In the genomic region with DNA sequence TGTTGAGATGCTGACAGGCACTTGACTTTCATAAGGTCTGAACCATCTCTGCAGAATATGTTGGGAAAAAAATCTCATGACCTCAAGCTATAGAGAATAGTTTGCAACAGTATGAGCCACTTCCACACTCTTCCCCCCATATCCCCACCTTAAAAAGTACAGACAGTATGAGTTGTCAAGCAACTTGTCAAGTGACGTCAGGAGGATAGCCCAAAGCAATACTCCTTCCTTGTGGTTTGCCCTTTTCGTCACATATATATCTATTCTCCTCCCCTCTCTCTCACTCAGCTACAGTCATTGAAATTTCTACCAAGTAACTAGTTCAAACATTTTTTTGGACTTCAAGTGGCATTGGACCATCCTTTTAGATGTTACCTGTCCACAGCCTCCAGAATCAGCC, we compare ENCODE assay signal across 27 cellular contexts.
"Had no signal": no experiment of that assay in that cellular context is flagged by ENCODE, and none has a peak within 500 bp of the region (broad histone marks: within the 10 kb centered on the region; RNA-seq: fewer than 3 reads in every experiment).

No MANE protein-coding gene starts in this region.

- H3K4me3 ChIP-seq: K562, SK-N-MC had no signal

- FAIRE-seq: K562, RCC 7860, TTC549 had no signal

- DNase-seq: activated B cell treated with CpG ODN at 0.5 μM for 24 hours; activated CD4-positive, alpha-beta memory T cell treated with anti-CD3 and anti-CD28 coated beads for 36 hours; activated CD4-positive, alpha-beta T cell treated with anti-CD3 and anti-CD28 coated beads for 1 hour; activated CD4-positive, alpha-beta T cell treated with anti-CD3 and anti-CD28 coated beads, Interleukin-2, amount 10 ng/mL, durations not matched to agents 7 days and 5 days; activated CD8-positive, alpha-beta memory T cell treated with anti-CD3 and anti-CD28 coated beads for 24 hours; activated effector memory CD4-positive, alpha-beta T cell treated with anti-CD3 and anti-CD28 coated beads, Interleukin-2, amount 50 U/mL, for 16 hours; activated naive CD4-positive, alpha-beta T cell treated with Interleukin-2 at 50 U/mL for 16 hours; activated naive CD8-positive, alpha-beta T cell treated with anti-CD3 and anti-CD28 coated beads, Interleukin-2, amount 50 U/mL, for 24 hours; activated T-cell treated with anti-CD3 and anti-CD28 coated beads, Interleukin-2, amount 50 U/mL, for 4 hours; amygdala; Kasumi-1; NCI-H1092; NCI-H1417; NCI-H1694; NCI-H2029 treated with DMSO at 0.1 percent for 48 hours; NCI-H446; NCI-H524; PC-3; SHP77 treated with DMSO at 0.1 percent for 48 hours; T-cell; T-helper 2 cell; T1000 had no signal

- ATAC-seq: activated naive CD4-positive, alpha-beta T cell treated with anti-CD3 and anti-CD28 coated beads, Interleukin-2, amount 50 U/mL, for 72 hours; activated naive CD8-positive, alpha-beta T cell treated with anti-CD3 and anti-CD28 coated beads, Interleukin-2, amount 50 U/mL, for 24 hours; activated T-cell treated with anti-CD3 and anti-CD28 coated beads, Interleukin-2, amount 50 U/mL, for 4 hours; K562; PC-3; T-cell had no signal
